9 cellular contexts compared by ENCODE assay signal in genomic region chr1:196148367-196148970, GRCh38.
A peak's percentile ranks its signal among the peaks of the same experiment; 100 is the strongest.
DNase-seq lines count a peak whose midpoint lies in the region; ATAC-seq, FAIRE-seq and TF ChIP-seq lines count a peak whose summit lies in the region.
"Had no signal": no experiment of that assay in that cellular context is flagged by ENCODE, and none has a peak within 500 bp of the region (broad histone marks: within the 10 kb centered on the region; RNA-seq: fewer than 3 reads in every experiment).

No MANE protein-coding gene starts in this region.

- H3K27me3 ChIP-seq in MM.1S (replicated peaks; ENCODE audit: insufficient read depth, low read length), result no peaks in the 10 kb centered on the region
- no peaks in the 10 kb centered on the region for H3K27me3 ChIP-seq in WERI-Rb-1 (ENCODE audit: insufficient read depth, low read depth, severe bottlenecking)
- no peaks in the 10 kb centered on the region for H3K27me3 ChIP-seq in keratinocyte (ENCODE audit: control insufficient read depth, extremely low read depth, insufficient read depth, low read length)
- H3K27me3 ChIP-seq in MG63, result no peaks in the 10 kb centered on the region

- H3K36me3 ChIP-seq in MM.1S (replicated peaks; ENCODE audit: insufficient read depth, low read length) (no peaks in the 10 kb centered on the region), WERI-Rb-1 (no peaks in the 10 kb centered on the region), keratinocyte (ENCODE audit: control insufficient read depth in 2 of 2, extremely low read depth in 1 of 2, insufficient read depth in 2 of 2, low read length in 2 of 2) (no peaks in the 10 kb centered on the region), MG63 (no peaks in the 10 kb centered on the region)

- peaks cover 0 to under 1% (median 0%) of the 10 kb centered on the region in 7 donors for H3K9me3 Mint-ChIP-seq in CD14-positive monocyte

- H3K4me3 ChIP-seq in MM.1S (ENCODE audit: low read length) (no peak overlapping the region), WERI-Rb-1 (ENCODE audit: low read depth, low read length) (no peak overlapping the region), keratinocyte (ENCODE audit: control insufficient read depth in 2 of 3, extremely low read depth in 1 of 3, insufficient read depth in 2 of 3, low read depth in 1 of 3, low read length in 3 of 3) (no peak overlapping the region), MG63 (no peak overlapping the region)
- H3K4me3 ChIP-seq: lung had no signal

- no peaks in the 10 kb centered on the region for H3F3A ChIP-seq in MM.1S (ENCODE audit: insufficient read depth, low read length)

- ATAC-seq in GM19351 (IDR thresholded peaks at IDR 0.05; ENCODE audit: unreplicated experiment), result peak; percentile 52

- H3K79me2 ChIP-seq in MM.1S (ENCODE audit: low read length) (no peaks in the 10 kb centered on the region), keratinocyte (ENCODE audit: control insufficient read depth, insufficient read depth, low read length) (no peaks in the 10 kb centered on the region)

- FAIRE-seq in keratinocyte (lab: Jason Lieb, UNC), result no peak

- no peaks in the 10 kb centered on the region for H3K9me1 ChIP-seq in keratinocyte (ENCODE audit: control insufficient read depth, extremely low read depth, insufficient read depth, low read length)

- no peak overlapping the region for H3K4me3 Mint-ChIP-seq in CD14-positive monocyte

- peak; percentile 61 for TF ChIP-seq CTCF in CD14-positive monocyte (IDR thresholded peaks at IDR 0.05)
- peak; percentile 62 for TF ChIP-seq CTCF in MM.1S (IDR thresholded peaks at IDR 0.05; ENCODE audit: low read length)
- peak; percentile 29 for TF ChIP-seq CTCF in WERI-Rb-1 (IDR thresholded peaks at IDR 0.05; ENCODE audit: low read depth, low read length)
- peak in 2 of 3 experiments; percentile 13 to 23 for TF ChIP-seq CTCF in keratinocyte (optimal IDR thresholded peaks at IDR 0.05 in 1 of 3, IDR thresholded peaks at IDR 0.05 in 1 of 3, conservative IDR thresholded peaks at IDR 0.05 in 1 of 3; ENCODE audit: extremely low read depth in 1 of 3, insufficient read depth in 2 of 3, low read length in 3 of 3)

- H3K9me3 ChIP-seq in MM.1S (replicated peaks; ENCODE audit: insufficient read depth, low read length) (no peaks in the 10 kb centered on the region), WERI-Rb-1 (ENCODE audit: severe bottlenecking) (no peaks in the 10 kb centered on the region), keratinocyte (ENCODE audit: control insufficient read depth, low read depth, low read length) (no peaks in the 10 kb centered on the region), MG63 (no peaks in the 10 kb centered on the region)

- H3K27ac ChIP-seq in MM.1S (ENCODE audit: low read length), result no peak overlapping the region
- H3K27ac ChIP-seq in WERI-Rb-1, result no peak overlapping the region
- no peak overlapping the region for H3K27ac ChIP-seq in keratinocyte (ENCODE audit: control insufficient read depth, insufficient read depth, low read length)

- dilution Hi-C loops in keratinocyte (cut with MboI; ENCODE audit: extremely low pct_ligation_motif_present, low sequenced_read_pairs), result no loop called here

- DNase-seq in CD14-positive monocyte (ENCODE audit: low spot score) (no peak), MM.1S (peak; percentile 46), WERI-Rb-1 (no peak), keratinocyte (ENCODE audit: low read depth, low spot score) (no peak), MG63 (no peak), ureter (ENCODE audit: low spot score) (no peak)
- DNase-seq in activated CD4-positive, alpha-beta T cell treated with anti-CD3 and anti-CD28 coated beads, Interleukin-2, amount 50 U/mL, for 4 hours, result no peak

- H3K4me2 ChIP-seq in MM.1S (ENCODE audit: low read depth, low read length), result no peak overlapping the region
- no peak overlapping the region for H3K4me2 ChIP-seq in keratinocyte (ENCODE audit: control insufficient read depth, extremely low read depth, insufficient read depth, low read depth, low read length)

- intact Hi-C loops in CD14-positive monocyte (cut with micrococcal nuclease), result loop anchor here (5.0 to 10.0 kb wide), 2 partner anchors 509 to 516 kb away; no protein-coding TSS in a partner anchor

- no peaks in the 10 kb centered on the region for H3K36me3 Mint-ChIP-seq in CD14-positive monocyte

- H3K9me2 ChIP-seq in MM.1S (replicated peaks; ENCODE audit: insufficient read depth, low read length), result no peaks in the 10 kb centered on the region

- H3K4me1 Mint-ChIP-seq in CD14-positive monocyte, result peaks cover 2% of the 10 kb centered on the region

- H3K9ac ChIP-seq in MM.1S (ENCODE audit: low read length) (no peak overlapping the region), keratinocyte (ENCODE audit: control insufficient read depth, extremely low read depth, insufficient read depth, low read length) (no peak overlapping the region)

- H3K4me1 ChIP-seq in MM.1S (ENCODE audit: low read length) (no peaks in the 10 kb centered on the region), keratinocyte (ENCODE audit: control insufficient read depth, extremely low read depth, insufficient read depth, low read length) (no peaks in the 10 kb centered on the region)

- no peaks in the 10 kb centered on the region for H3K27me3 Mint-ChIP-seq in CD14-positive monocyte (ENCODE audit: low read depth in 3 of 3)

- H4K20me1 ChIP-seq in MM.1S (ENCODE audit: insufficient read depth, low read length) (no peaks in the 10 kb centered on the region), keratinocyte (ENCODE audit: control insufficient read depth, extremely low read depth, insufficient read depth, low read length) (no peaks in the 10 kb centered on the region)

- no peak overlapping the region for H3K27ac Mint-ChIP-seq in CD14-positive monocyte

- H2AFZ ChIP-seq in MM.1S (ENCODE audit: low read length) (no peak overlapping the region), keratinocyte (ENCODE audit: control insufficient read depth, low read length) (no peak overlapping the region)
